ENCODE assay signal across 2 cellular contexts in genomic region chr19:871446-872265, GRCh38.
TF ChIP-seq lines count a peak whose summit lies in the region.

No MANE protein-coding gene starts in this region.

TF ChIP-seq in HEK293T, 16 proteins besides CTCF, POLR2A, EP300 and RAD21:
- TF ChIP-seq HDGF (IDR thresholded peaks at IDR 0.05; ENCODE audit: borderline replicate concordance) (0 out of 2 replicates have a peak, but pooled peaks have one; percentile 21), FOXK2 (IDR thresholded peaks at IDR 0.05) (no peak)

TF ChIP-seq in GM12878, 131 proteins besides CTCF, POLR2A, EP300 and RAD21:
- TF ChIP-seq WRNIP1 (IDR thresholded peaks at IDR 0.05; ENCODE audit: borderline replicate concordance, low read depth, low read length) = no peak
- TF ChIP-seq IKZF2 (IDR thresholded peaks at IDR 0.05) = no peak
- TF ChIP-seq CBX3 (IDR thresholded peaks at IDR 0.05; ENCODE audit: borderline replicate concordance, low read depth) = no peak
- TF ChIP-seq, protein P1, sequence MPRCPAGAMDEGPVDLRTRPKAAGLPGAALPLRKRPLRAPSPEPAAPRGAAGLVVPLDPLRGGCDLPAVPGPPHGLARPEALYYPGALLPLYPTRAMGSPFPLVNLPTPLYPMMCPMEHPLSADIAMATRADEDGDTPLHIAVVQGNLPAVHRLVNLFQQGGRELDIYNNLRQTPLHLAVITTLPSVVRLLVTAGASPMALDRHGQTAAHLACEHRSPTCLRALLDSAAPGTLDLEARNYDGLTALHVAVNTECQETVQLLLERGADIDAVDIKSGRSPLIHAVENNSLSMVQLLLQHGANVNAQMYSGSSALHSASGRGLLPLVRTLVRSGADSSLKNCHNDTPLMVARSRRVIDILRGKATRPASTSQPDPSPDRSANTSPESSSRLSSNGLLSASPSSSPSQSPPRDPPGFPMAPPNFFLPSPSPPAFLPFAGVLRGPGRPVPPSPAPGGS (IDR thresholded peaks at IDR 0.05; ENCODE audit: borderline replicate concordance, insufficient read depth, low read depth, low read length, poor library complexity, severe bottlenecking) = no peak
- no peak for TF ChIP-seq ELK1 (IDR thresholded peaks at IDR 0.05; ENCODE audit: low read depth, low read length)
- no peak for TF ChIP-seq EGR1 (IDR thresholded peaks at IDR 0.05; ENCODE audit: borderline replicate concordance in 1 of 2, low read depth in 2 of 2, low read length in 2 of 2)
